ENCODE assay signal across 15 cellular contexts in genomic region chr7:2537981-2538851, GRCh38. TPM values are rescaled to one million over a fixed set of nuclear protein-coding genes. Genes with fewer than 3 reads are reported as not detected.
DNase-seq lines count a peak whose midpoint lies in the region; ATAC-seq and TF ChIP-seq lines count a peak whose summit lies in the region.
"Had no signal": no experiment of that assay in that cellular context is flagged by ENCODE, and none has a peak within 500 bp of the region (broad histone marks: within the 10 kb centered on the region; RNA-seq: fewer than 3 reads in every experiment).

No MANE protein-coding gene starts in this region.

- TF ChIP-seq POLR2A in Peyer's patch (IDR thresholded peaks at IDR 0.05) (no peak), heart left ventricle (IDR thresholded peaks at IDR 0.05) (no peak), stomach (IDR thresholded peaks at IDR 0.05) (no peak)

- 83 to 91% (median 90%) methylated on average over 13 to 47 of the region's 47 CpGs for WGBS in heart left ventricle, 4 donors
- WGBS in psoas muscle, 3 donors = 86 to 91% (median 88%) methylated on average over 42 to 47 of the region's 47 CpGs
- WGBS in stomach, 5 donors = 78 to 93% (median 91%) methylated on average over 8 to 47 of the region's 47 CpGs

- H3K27me3 ChIP-seq in Peyer's patch (no peaks in the 10 kb centered on the region), heart left ventricle (no peaks in the 10 kb centered on the region), psoas muscle (ENCODE audit: insufficient read depth in 3 of 3, low read length in 2 of 3) (no peaks in the 10 kb centered on the region), stomach (no peaks in the 10 kb centered on the region)
- H3K27me3 ChIP-seq: SJSA1 had no signal

- ATAC-seq in heart left ventricle = peak in 2 of 4 donors; percentile 8 to 9
- no peak for ATAC-seq in psoas muscle

- no peaks in the 10 kb centered on the region for H3K4me1 ChIP-seq in Peyer's patch
- no peaks in the 10 kb centered on the region for H3K4me1 ChIP-seq in heart left ventricle
- no peaks in the 10 kb centered on the region for H3K4me1 ChIP-seq in psoas muscle
- no peaks in the 10 kb centered on the region for H3K4me1 ChIP-seq in stomach
- H3K4me1 ChIP-seq: prostate gland had no signal

- H3K4me3 ChIP-seq in Peyer's patch (no peak overlapping the region), heart left ventricle (no peak overlapping the region), psoas muscle (no peak overlapping the region), stomach (no peak overlapping the region)
- H3K4me3 ChIP-seq: prostate gland, SJSA1 had no signal

- DNase-seq in Daoy (ENCODE audit: low read depth) = peak; percentile 24
- peak in 2 of 3 donors; percentile 46 for DNase-seq in Peyer's patch
- peak in 3 of 5 donors; percentile 10 to 59 (median 20) for DNase-seq in heart left ventricle
- peak; percentile 17 to 47 for DNase-seq in psoas muscle
- no peak for DNase-seq in NCI-H774 (lab: John Stamatoyannopoulos, UW)
- DNase-seq in substantia nigra (lab: John Stamatoyannopoulos, UW) = no peak
- DNase-seq in stomach = no peak
- no peak for DNase-seq in glomerular visceral epithelial cell (ENCODE audit: extremely low spot score)
- DNase-seq: GF-D8; Kasumi-1; NCI-H187; NCI-H69; stimulated activated CD4-positive, alpha-beta T cell treated with anti-CD3 and anti-CD28 coated beads, Interleukin-2, amount 100 ng/mL, for 48 hours had no signal

- H3K9me3 ChIP-seq in Peyer's patch = no peaks in the 10 kb centered on the region
- H3K9me3 ChIP-seq in heart left ventricle = no peaks in the 10 kb centered on the region
- H3K9me3 ChIP-seq in psoas muscle = no peaks in the 10 kb centered on the region
- no peaks in the 10 kb centered on the region for H3K9me3 ChIP-seq in stomach
- H3K9me3 ChIP-seq: prostate gland, SJSA1 had no signal

- TF ChIP-seq CTCF in Peyer's patch (IDR thresholded peaks at IDR 0.05) (no peak), heart left ventricle (IDR thresholded peaks at IDR 0.05) (no peak), psoas muscle (IDR thresholded peaks at IDR 0.05) (no peak), stomach (IDR thresholded peaks at IDR 0.05) (no peak)

- H3K27ac ChIP-seq in Peyer's patch (no peak overlapping the region), heart left ventricle (no peak overlapping the region), psoas muscle (no peak overlapping the region), substantia nigra (ENCODE audit: low read depth, low read length, poor library complexity, severe bottlenecking) (no peak overlapping the region), stomach (no peak overlapping the region)
- H3K27ac ChIP-seq: prostate gland, SJSA1 had no signal

- peaks cover 0 to 54% (median 0%) of the 10 kb centered on the region in 3 donors for H3K36me3 ChIP-seq in Peyer's patch
- peaks cover 0 to 57% (median 49%) of the 10 kb centered on the region in 9 donors for H3K36me3 ChIP-seq in heart left ventricle
- peaks cover 5 to 58% of the 10 kb centered on the region in 2 donors for H3K36me3 ChIP-seq in psoas muscle (ENCODE audit: insufficient read depth in 1 of 2, low read depth in 1 of 2)
- H3K36me3 ChIP-seq in stomach = peaks cover 44 to 61% (median 58%) of the 10 kb centered on the region in 4 donors

- no peak for TF ChIP-seq EP300 in stomach (IDR thresholded peaks at IDR 0.05)

- intact Hi-C loops in heart left ventricle (cut with DNase I) = no loop called here
- intact Hi-C loops in psoas muscle (cut with DNase I) = no loop called here
- intact Hi-C loops in stomach (cut with DNase I; ENCODE audit: low total_unique reads) = no loop called here

RNA-seq across cellular contexts. Expression of gene BRAT1, which starts 17.1 kb away (rescaled TPM):
- total RNA-seq in Daoy (2014; rRNA removed; shearing (Covaris generic)) = 42.6 and 59.9 TPM in 2 replicates
- total RNA-seq in Peyer's patch (10 to 100 TPM; 43.3 to 73.3 (median 54.1) TPM), heart left ventricle (10 to 100 TPM; 10.9 to 27.8 (median 14.9) TPM), psoas muscle (10 to 100 TPM; 11.9 to 14.3 (median 12.5) TPM), stomach (100 to 1,000 TPM in 1 of 5 donors, 10 to 100 TPM in 4; 16.3 to 119 (median 35.7) TPM)
- polyA plus RNA-seq in heart left ventricle (10 to 100 TPM; 13.8 to 17.8 TPM), psoas muscle (10 to 100 TPM; 13.2 to 14.8 (median 14.4) TPM), stomach (10 to 100 TPM; 23.5 to 25.2 (median 23.5) TPM)

RNA-seq across cellular contexts. Expression of gene LFNG, which starts 18.6 kb away (rescaled TPM):
- total RNA-seq in Daoy (2014; rRNA removed; shearing (Covaris generic)) = 16.1 and 24.2 TPM in 2 replicates
- 100 to 1,000 TPM in 1 of 4 donors, 10 to 100 TPM in 3; 22.3 to 104 (median 41.7) TPM for total RNA-seq in Peyer's patch
- total RNA-seq in heart left ventricle = 10 to 100 TPM in 3 of 9 donors, 1 to 10 TPM in 6; 3.1 to 22.8 (median 7.7) TPM
- 1 to 10 TPM; 5.4 to 5.7 TPM for polyA plus RNA-seq in heart left ventricle
- total RNA-seq in psoas muscle = 1 to 10 TPM; 2.4 to 3.0 (median 2.8) TPM
- polyA plus RNA-seq in psoas muscle = 1 to 10 TPM; 1.3 to 2.1 (median 2.0) TPM
- total RNA-seq in stomach = 100 to 1,000 TPM in 1 of 5 donors, 10 to 100 TPM in 3, 1 to 10 TPM in 1; 8.0 to 103 (median 36.2) TPM
- polyA plus RNA-seq in stomach = 10 to 100 TPM; 11.8 to 15.4 (median 14.1) TPM

RNA-seq across cellular contexts. Expression of gene IQCE, which starts 20.6 kb away (rescaled TPM):
- 7.6 and 11.3 TPM in 2 replicates for total RNA-seq in Daoy (2014; rRNA removed; shearing (Covaris generic))
- 100 to 1,000 TPM in 1 of 4 donors, 10 to 100 TPM in 3; 30.0 to 159 (median 72.2) TPM for total RNA-seq in Peyer's patch
- total RNA-seq in heart left ventricle = 10 to 100 TPM in 5 of 9 donors, 1 to 10 TPM in 4; 8.0 to 14.1 (median 10.3) TPM
- polyA plus RNA-seq in heart left ventricle = 10 to 100 TPM in 1 of 2 donors, 1 to 10 TPM in 1; 5.0 to 10.8 TPM
- total RNA-seq in psoas muscle = 1 to 10 TPM; 5.6 to 8.5 (median 7.1) TPM
- polyA plus RNA-seq in psoas muscle = 1 to 10 TPM; 2.4 to 9.6 (median 6.5) TPM
- total RNA-seq in stomach = 100 to 1,000 TPM in 1 of 5 donors, 10 to 100 TPM in 3, 1 to 10 TPM in 1; 1.8 to 248 (median 49.1) TPM
- polyA plus RNA-seq in stomach = 10 to 100 TPM in 1 of 3 donors, 1 to 10 TPM in 2; 3.0 to 10.5 (median 7.5) TPM

Comparison
In these comparisons a context has a peak if more than half of its experiments do, and no peak if none do; other contexts are left out.
1. DNase-seq: peak in Daoy (single experiment), Peyer's patch (2 of 3), heart left ventricle (3 of 5) and psoas muscle (2 of 2); none in NCI-H774 (single experiment), substantia nigra (0 of 49), stomach (single experiment) and glomerular visceral epithelial cell (single experiment).